In the genomic region with DNA sequence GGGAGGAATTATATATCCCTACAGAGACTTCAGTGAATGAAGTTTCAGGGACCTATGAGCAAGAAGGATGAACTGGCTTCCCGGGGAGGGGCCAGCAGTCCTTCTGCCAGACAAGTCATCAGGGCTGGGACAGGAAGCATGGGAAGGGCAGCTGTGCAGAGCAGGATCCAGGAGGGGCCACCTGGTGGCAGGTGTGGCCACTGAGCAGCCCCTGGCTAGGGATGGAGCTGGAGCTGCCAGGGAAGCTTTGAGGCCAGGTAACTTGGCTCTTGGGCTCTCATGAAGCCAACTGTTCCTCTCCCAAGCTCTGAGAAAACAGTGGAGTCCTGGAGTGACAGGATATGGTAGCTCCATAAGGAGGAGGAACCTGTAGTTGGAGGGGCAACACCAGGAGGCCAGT, we compare ENCODE assay signal across 18 cellular contexts.
DNase-seq lines count a peak whose midpoint lies in the region; ATAC-seq, FAIRE-seq and TF ChIP-seq lines count a peak whose summit lies in the region.
"Had no signal": no experiment of that assay in that cellular context is flagged by ENCODE, and none has a peak within 500 bp of the region (broad histone marks: within the 10 kb centered on the region; RNA-seq: fewer than 3 reads in every experiment).

No MANE protein-coding gene starts in this region.

- H2AFZ ChIP-seq in H1 (ENCODE audit: low read length), result no peak overlapping the region

- no peak overlapping the region for H2BK15ac ChIP-seq in H1 (ENCODE audit: low read length)

- no peak overlapping the region for H3K27ac ChIP-seq in H1 (ENCODE audit: low read depth, low read length)
- no peak overlapping the region for H3K27ac ChIP-seq in sigmoid colon
- H3K27ac ChIP-seq: KMS-11, prostate gland had no signal

- no peak overlapping the region for H3K4me3 Mint-ChIP-seq in activated CD4-positive, alpha-beta memory T cell treated with anti-CD3 and anti-CD28 coated beads for 36 hours
- H3K4me3 Mint-ChIP-seq: activated CD4-positive, alpha-beta T cell treated with anti-CD3 and anti-CD28 coated beads, Interleukin-2, amount 10 ng/mL, durations not matched to agents 24 days and 14 days; activated T-cell treated with anti-CD3 and anti-CD28 coated beads, Interleukin-2, amount 50 U/mL, for 72 hours had no signal

- H3K36me3 ChIP-seq in H1 (ENCODE audit: control insufficient read depth in 2 of 4, insufficient read depth in 4 of 4, low read length in 3 of 4) (no peaks in the 10 kb centered on the region), sigmoid colon (no peaks in the 10 kb centered on the region)
- H3K36me3 ChIP-seq: prostate gland had no signal

- H2BK12ac ChIP-seq in H1 (ENCODE audit: low read depth, low read length), result no peak overlapping the region

- peak overlapping the region; percentile 60; the same call in 1 of the 2 replicates for H2BK5ac ChIP-seq in H1 (ENCODE audit: low read depth, low read length)

- no peaks in the 10 kb centered on the region for H3K23me2 ChIP-seq in H1 (ENCODE audit: low read depth, low read length)

- peaks cover 4% of the 10 kb centered on the region for H3K36me3 Mint-ChIP-seq in activated CD4-positive, alpha-beta memory T cell treated with anti-CD3 and anti-CD28 coated beads for 36 hours

- H3K4ac ChIP-seq in H1 (replicated peaks; ENCODE audit: insufficient read length, low read depth, low read length), result peak overlapping the region; percentile 86

- no peak overlapping the region for H3K9ac ChIP-seq in H1 (replicated peaks in 1 of 4; ENCODE audit: extremely low read depth in 1 of 4, low read depth in 3 of 4, low read length in 3 of 4)
- H3K9ac ChIP-seq: KMS-11 had no signal

- H3K9me3 Mint-ChIP-seq in activated CD4-positive, alpha-beta memory T cell treated with anti-CD3 and anti-CD28 coated beads for 36 hours, result no peaks in the 10 kb centered on the region
- H3K9me3 Mint-ChIP-seq: activated CD4-positive, alpha-beta T cell treated with anti-CD3 and anti-CD28 coated beads, Interleukin-2, amount 10 ng/mL, durations not matched to agents 24 days and 14 days; activated T-cell treated with anti-CD3 and anti-CD28 coated beads, Interleukin-2, amount 50 U/mL, for 72 hours had no signal

- H3K27me3 Mint-ChIP-seq in activated CD4-positive, alpha-beta memory T cell treated with anti-CD3 and anti-CD28 coated beads for 36 hours, result no peaks in the 10 kb centered on the region
- H3K27me3 Mint-ChIP-seq: activated CD4-positive, alpha-beta T cell treated with anti-CD3 and anti-CD28 coated beads, Interleukin-2, amount 10 ng/mL, durations not matched to agents 24 days and 14 days had no signal

- no peak for TF ChIP-seq POLR2A in H1 (IDR thresholded peaks at IDR 0.05; ENCODE audit: control extremely low read depth in 1 of 2, low read depth in 2 of 2, low read length in 2 of 2)
- no peak for TF ChIP-seq POLR2A in sigmoid colon (IDR thresholded peaks at IDR 0.05)

- peaks cover 10% of the 10 kb centered on the region for H3K4me1 Mint-ChIP-seq in activated CD4-positive, alpha-beta memory T cell treated with anti-CD3 and anti-CD28 coated beads for 36 hours (ENCODE audit: low read depth)

- H3K14ac ChIP-seq in H1 (ENCODE audit: insufficient read length), result no peak overlapping the region

- no peaks in the 10 kb centered on the region for H3K79me1 ChIP-seq in H1 (ENCODE audit: low read depth, low read length)

- no peak overlapping the region for H3K4me3 ChIP-seq in H1 (ENCODE audit: extremely low read depth in 1 of 4, insufficient read depth in 2 of 4, low read depth in 3 of 4, low read length in 4 of 4)
- no peak overlapping the region for H3K4me3 ChIP-seq in sigmoid colon
- H3K4me3 ChIP-seq: mucosa of descending colon, prostate gland had no signal

- no peak overlapping the region for H2BK20ac ChIP-seq in H1 (ENCODE audit: low read length)

- CTCF ChIA-PET in H1 (lab: Charles Lee; ENCODE audit: partially characterized antibody), result interaction anchor here (0.6 to 1.1 kb wide), 9 partner anchors 17 to 139 kb away, joined by 3 to 11 read pairs (median 4); no protein-coding TSS in a partner anchor
- CTCF ChIA-PET in activated CD4-positive, alpha-beta memory T cell treated with anti-CD3 and anti-CD28 coated beads for 36 hours (lab: Charles Lee), result no interaction called here

- intact Hi-C loops in posterior vena cava (cut with DNase I), result no loop called here
- intact Hi-C loops in activated CD4-positive, alpha-beta memory T cell treated with anti-CD3 and anti-CD28 coated beads for 36 hours (cut with micrococcal nuclease), result no loop called here
- intact Hi-C loops in sigmoid colon (cut with DNase I), result no loop called here

- H3K23ac ChIP-seq in H1 (ENCODE audit: insufficient read length), result no peak overlapping the region

- H3K4me2 ChIP-seq in H1 (ENCODE audit: insufficient read depth in 1 of 2, low read depth in 2 of 2, low read length in 2 of 2), result 0 out of 4 replicates have a peak overlapping the region, but pooled peaks of 1 of the 2 experiments have one; percentile 10
- H3K4me2 ChIP-seq: KMS-11 had no signal

- H3K56ac ChIP-seq in H1 (replicated peaks; ENCODE audit: insufficient read length, low read depth, low read length), result no peak overlapping the region

- H2AK5ac ChIP-seq in H1 (ENCODE audit: low read depth, low read length), result peak overlapping the region; percentile 77; the same call in 1 of the 2 replicates

- TF ChIP-seq EP300 in H1 (IDR thresholded peaks at IDR 0.05; ENCODE audit: borderline replicate concordance in 1 of 2, low read depth in 2 of 2, low read length in 2 of 2) (no peak), sigmoid colon (IDR thresholded peaks at IDR 0.05) (no peak)

- POLR2A ChIA-PET in H1 (lab: Charles Lee; ENCODE audit: partially characterized antibody), result no interaction called here
- POLR2A ChIA-PET in activated CD4-positive, alpha-beta memory T cell treated with anti-CD3 and anti-CD28 coated beads for 36 hours (lab: Charles Lee), result no interaction called here

- H4K91ac ChIP-seq in H1 (replicated peaks; ENCODE audit: insufficient read length, low read length), result no peak overlapping the region

- no peak for ATAC-seq in GM21381 (IDR thresholded peaks at IDR 0.05; ENCODE audit: unreplicated experiment)
- ATAC-seq: activated T-cell treated with anti-CD3 and anti-CD28 coated beads, Interleukin-2, amount 50 U/mL, for 72 hours; mucosa of descending colon had no signal

- H3K27me3 ChIP-seq in H1 (replicated peaks in 1 of 4; ENCODE audit: control insufficient read depth in 3 of 4, extremely low read depth in 1 of 4, insufficient read depth in 3 of 4, low read length in 3 of 4) (no peaks in the 10 kb centered on the region), sigmoid colon (no peaks in the 10 kb centered on the region)

- H3K4me1 ChIP-seq in H1 (replicated peaks in 1 of 4; ENCODE audit: control insufficient read depth in 3 of 4, insufficient read depth in 4 of 4, low read length in 3 of 4) (peaks cover 3 to 7% (median 5%) of the 10 kb centered on the region in 4 experiments; a peak in 6 of 7 replicates), sigmoid colon (no peaks in the 10 kb centered on the region)
- H3K4me1 ChIP-seq: prostate gland had no signal

- DNase-seq in NCI-H2171 treated with DMSO at 0.1 percent for 48 hours (lab: John Stamatoyannopoulos, UW) (peak; percentile 23), NCI-H2171 (lab: John Stamatoyannopoulos, UW) (no peak), NCI-H2107 (lab: John Stamatoyannopoulos, UW) (peak; percentile 2), H1 (ENCODE audit: low read depth in 1 of 2, low spot score in 2 of 2) (peak; percentile 27 to 67), posterior vena cava (ENCODE audit: low spot score) (peak; percentile 62), sigmoid colon (no peak)
- DNase-seq in activated CD4-positive, alpha-beta memory T cell treated with anti-CD3 and anti-CD28 coated beads for 36 hours, result no peak
- DNase-seq: ACHN; activated CD4-positive, alpha-beta T cell treated with anti-CD3 and anti-CD28 coated beads, Interleukin-2, amount 10 ng/mL, durations not matched to agents 24 days and 14 days; activated T-cell treated with anti-CD3 and anti-CD28 coated beads, Interleukin-2, amount 50 U/mL, for 72 hours; amygdala; DMS 273 treated with DMSO at 0.1 percent for 48 hours; mucosa of descending colon; NCI-H187 treated with DMSO at 0.1 percent for 48 hours; stimulated activated CD4-positive, alpha-beta T cell treated with anti-CD3 and anti-CD28 coated beads, Interleukin-15, amount 100 ng/mL, for 24 hours had no signal

- H3K27ac Mint-ChIP-seq in activated CD4-positive, alpha-beta memory T cell treated with anti-CD3 and anti-CD28 coated beads for 36 hours, result no peak overlapping the region
- H3K27ac Mint-ChIP-seq: activated CD4-positive, alpha-beta T cell treated with anti-CD3 and anti-CD28 coated beads, Interleukin-2, amount 10 ng/mL, durations not matched to agents 24 days and 14 days; activated T-cell treated with anti-CD3 and anti-CD28 coated beads, Interleukin-2, amount 50 U/mL, for 72 hours had no signal

- TF ChIP-seq CTCF in H1 (IDR thresholded peaks at IDR 0.05; ENCODE audit: control extremely low read depth in 1 of 3, insufficient read depth in 1 of 3, low read depth in 1 of 3, low read length in 3 of 3) (peak; percentile 64 to 78 (median 77)), sigmoid colon (IDR thresholded peaks at IDR 0.05) (no peak)

- no peaks in the 10 kb centered on the region for H3K9me3 ChIP-seq in H1 (ENCODE audit: insufficient read depth in 2 of 2, low read depth in 1 of 2, low read length in 1 of 2)
- H3K9me3 ChIP-seq in sigmoid colon, result no peaks in the 10 kb centered on the region
- H3K9me3 ChIP-seq: mucosa of descending colon, prostate gland had no signal

- no peak overlapping the region for H2BK120ac ChIP-seq in H1 (replicated peaks; ENCODE audit: low read depth, low read length)

- no peaks in the 10 kb centered on the region for H3K79me2 ChIP-seq in H1 (ENCODE audit: control insufficient read depth in 1 of 2, insufficient read depth in 2 of 2, low read length in 2 of 2)

- WGBS in H1 (ENCODE audit: extremely low coverage in 1 of 2, insufficient coverage in 1 of 2, insufficient read length in 1 of 2, insufficient replicate concordance in 2 of 2, low coverage in 1 of 2, low lambda C conversion rate in 2 of 2, missing lambda C conversion rate in 1 of 2), 2 experiments, result 94% methylated on average over 1 of the region's 1 CpG; no CpG with 5 or more reads in 1 of the 2 experiments
- 38 to 67% methylated on average over 1 of the region's 1 CpG for WGBS in sigmoid colon, 2 donors

- FAIRE-seq in H1 (lab: Jason Lieb, UNC), result no peak

- no peaks in the 10 kb centered on the region for H4K20me1 ChIP-seq in H1 (replicated peaks in 1 of 2; ENCODE audit: control insufficient read depth in 1 of 2, insufficient read depth in 2 of 2, low read length in 2 of 2)

- no peak overlapping the region for H4K5ac ChIP-seq in H1 (ENCODE audit: insufficient read length, low read depth, low read length)

- no peak overlapping the region; the same call in 1 of the 2 replicates for H3K18ac ChIP-seq in H1 (ENCODE audit: extremely low read depth, low read length)

- peak; percentile 56 to 74; a peak in 3 of 4 replicates for TF ChIP-seq RAD21 in H1 (IDR thresholded peaks at IDR 0.05 in 1 of 2, conservative IDR thresholded peaks at IDR 0.05 in 1 of 2; ENCODE audit: low read depth in 2 of 2, low read length in 2 of 2)

- no peak overlapping the region for H4K8ac ChIP-seq in H1 (ENCODE audit: extremely low read depth, insufficient read depth, low read length)

TF ChIP-seq in H1, 55 proteins besides CTCF, POLR2A, EP300 and RAD21 (continues in another document):
- TF ChIP-seq MAFK (IDR thresholded peaks at IDR 0.05; ENCODE audit: low read depth, low read length), result no peak
- TF ChIP-seq EZH2 (IDR thresholded peaks at IDR 0.05; ENCODE audit: low read depth, low read length, severe bottlenecking), result no peak

Comparison
In these comparisons a context has a peak if more than half of its experiments do, and no peak if none do; other contexts are left out.
1. DNase-seq: peak in NCI-H2171 treated with DMSO at 0.1 percent for 48 hours (single experiment), NCI-H2107 (single experiment), H1 (2 of 2) and posterior vena cava (single experiment); none in NCI-H2171 (single experiment), activated CD4-positive, alpha-beta memory T cell treated with anti-CD3 and anti-CD28 coated beads for 36 hours (single experiment) and sigmoid colon (single experiment).
2. CTCF ChIP-seq: peak in H1 (3 of 3); none in sigmoid colon (0 of 4).